In the genomic region with DNA sequence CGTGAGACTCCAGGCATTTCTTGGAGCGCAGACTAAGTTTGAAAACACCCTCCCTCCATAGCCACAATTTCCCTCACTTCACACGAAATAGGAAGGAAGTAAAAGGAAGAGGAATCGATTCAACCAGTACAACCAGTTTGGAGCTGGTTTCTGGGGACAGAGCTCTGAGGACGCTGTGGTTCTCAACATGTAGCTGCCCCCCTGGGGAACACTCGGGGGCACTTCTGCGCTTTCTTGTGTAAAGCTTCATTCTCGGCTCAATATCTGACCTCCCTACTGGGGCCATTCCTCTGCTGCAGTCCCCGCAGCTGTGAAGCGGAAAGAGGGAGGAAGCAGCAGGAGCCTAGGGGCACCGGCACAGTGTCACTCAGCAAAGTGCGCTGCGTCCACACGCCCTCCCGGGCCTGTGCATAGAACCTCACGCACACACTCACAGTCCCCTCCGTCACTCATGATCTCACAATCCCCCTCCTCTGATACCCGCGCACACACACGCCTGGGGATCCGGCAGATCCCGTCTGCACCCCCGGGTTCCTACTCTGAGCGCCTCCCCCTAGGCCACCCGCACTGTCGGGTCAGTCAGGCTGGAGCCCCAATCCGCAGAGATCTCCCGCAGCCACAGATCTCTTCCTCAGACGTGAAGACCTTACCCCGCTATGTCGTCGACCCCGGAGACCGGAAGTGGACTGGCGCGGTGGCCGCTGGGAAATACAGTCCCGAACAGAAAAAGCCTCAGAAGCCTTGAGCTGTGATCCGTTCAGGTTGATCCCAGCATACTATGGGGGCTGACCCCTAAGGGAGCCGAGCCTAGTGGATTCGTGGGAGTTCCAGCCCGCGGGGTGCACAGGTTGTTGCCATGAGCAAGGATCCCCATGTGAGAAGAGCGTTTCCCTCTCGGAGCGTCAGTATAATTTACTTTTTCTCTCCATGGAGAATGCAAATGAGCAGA, we compare ENCODE assay signal across 1 cellular context.
TF ChIP-seq lines count a peak whose summit lies in the region.

Gene ZNF780A (minus strand): TSS at position 688 of the 949 bp plus-strand sequence. CDS start 6,190 bp downstream, outside the sequence.

TF ChIP-seq in HCT116, 20 proteins besides CTCF, POLR2A, EP300 and RAD21 (continued from another document):
- TF ChIP-seq, protein P1, sequence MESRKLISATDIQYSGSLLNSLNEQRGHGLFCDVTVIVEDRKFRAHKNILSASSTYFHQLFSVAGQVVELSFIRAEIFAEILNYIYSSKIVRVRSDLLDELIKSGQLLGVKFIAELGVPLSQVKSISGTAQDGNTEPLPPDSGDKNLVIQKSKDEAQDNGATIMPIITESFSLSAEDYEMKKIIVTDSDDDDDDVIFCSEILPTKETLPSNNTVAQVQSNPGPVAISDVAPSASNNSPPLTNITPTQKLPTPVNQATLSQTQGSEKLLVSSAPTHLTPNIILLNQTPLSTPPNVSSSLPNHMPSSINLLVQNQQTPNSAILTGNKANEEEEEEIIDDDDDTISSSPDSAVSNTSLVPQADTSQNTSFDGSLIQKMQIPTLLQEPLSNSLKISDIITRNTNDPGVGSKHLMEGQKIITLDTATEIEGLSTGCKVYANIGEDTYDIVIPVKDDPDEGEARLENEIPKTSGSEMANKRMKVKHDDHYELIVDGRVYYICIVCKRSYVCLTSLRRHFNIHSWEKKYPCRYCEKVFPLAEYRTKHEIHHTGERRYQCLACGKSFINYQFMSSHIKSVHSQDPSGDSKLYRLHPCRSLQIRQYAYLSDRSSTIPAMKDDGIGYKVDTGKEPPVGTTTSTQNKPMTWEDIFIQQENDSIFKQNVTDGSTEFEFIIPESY (IDR thresholded peaks at IDR 0.05; ENCODE audit: extremely low read depth, insufficient replicate concordance, low read length) = no peak
- peak; percentile 53; the same call in 1 of the 2 replicates for TF ChIP-seq SIN3A (IDR thresholded peaks at IDR 0.05; ENCODE audit: low read depth)
- peak; percentile 68 for TF ChIP-seq ELF1 (IDR thresholded peaks at IDR 0.05; ENCODE audit: borderline replicate concordance, low read depth)
- no peak for TF ChIP-seq EZH2phosphoT487 (IDR thresholded peaks at IDR 0.05; ENCODE audit: borderline replicate concordance)
- no peak for TF ChIP-seq EGR1 (IDR thresholded peaks at IDR 0.05; ENCODE audit: low read depth)
- TF ChIP-seq EZH2 (IDR thresholded peaks at IDR 0.05) = no peak
